ENCODE assay signal across 10 cellular contexts in the genomic region with DNA sequence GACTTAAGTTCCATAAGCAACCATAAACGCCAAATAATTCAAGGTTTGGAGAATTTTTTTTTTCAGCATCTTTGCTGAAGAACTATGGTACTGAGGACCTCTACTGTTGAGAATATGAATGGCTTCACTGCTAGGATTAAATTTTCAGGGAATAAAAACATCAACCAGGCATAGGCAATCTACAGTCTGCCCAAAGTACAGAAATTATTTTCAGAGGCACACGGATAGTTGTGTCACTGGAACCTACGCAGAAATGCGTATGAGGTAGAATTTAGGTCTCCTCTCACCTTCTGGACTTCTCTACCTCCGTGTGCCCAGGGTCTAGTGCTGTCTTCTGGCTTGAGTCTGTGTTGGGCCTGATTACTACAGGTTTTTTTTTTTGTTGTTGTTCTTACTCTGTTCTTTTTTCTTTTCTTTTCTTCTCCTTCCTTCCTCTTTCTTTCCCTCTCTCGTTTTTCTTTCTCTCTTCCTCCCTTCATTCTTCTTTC. TPM values are rescaled to one million over a fixed set of nuclear protein-coding genes. Genes with fewer than 3 reads are reported as not detected.
DNase-seq lines count a peak whose midpoint lies in the region; ATAC-seq and TF ChIP-seq lines count a peak whose summit lies in the region.
"Had no signal": no experiment of that assay in that cellular context is flagged by ENCODE, and none has a peak within 500 bp of the region (broad histone marks: within the 10 kb centered on the region; RNA-seq: fewer than 3 reads in every experiment).

No MANE protein-coding gene starts in this region.

- H3K9me3 Mint-ChIP-seq in WTC11, result no peaks in the 10 kb centered on the region; the same call in 1 of the 2 replicates
- no peaks in the 10 kb centered on the region for H3K9me3 Mint-ChIP-seq in effector memory CD8-positive, alpha-beta T cell

- no peak overlapping the region for H3K27ac ChIP-seq in MM.1S (ENCODE audit: low read length)
- H3K27ac ChIP-seq: BLaER1, skin epidermis had no signal

- no peaks in the 10 kb centered on the region for H3K36me3 Mint-ChIP-seq in WTC11
- H3K36me3 Mint-ChIP-seq in effector memory CD8-positive, alpha-beta T cell (ENCODE audit: insufficient read depth), result no peaks in the 10 kb centered on the region

- peak; percentile 67 for TF ChIP-seq CTCF in MM.1S (IDR thresholded peaks at IDR 0.05; ENCODE audit: low read length)
- TF ChIP-seq CTCF in WTC11 (IDR thresholded peaks at IDR 0.05), result no peak

- H3K4me2 ChIP-seq in MM.1S (ENCODE audit: low read depth, low read length), result no peak overlapping the region
- H3K4me2 ChIP-seq: BLaER1 had no signal

- H3K79me2 ChIP-seq in MM.1S (ENCODE audit: low read length), result no peaks in the 10 kb centered on the region

- H2AFZ ChIP-seq in MM.1S (ENCODE audit: low read length), result 0 out of 2 replicates have a peak overlapping the region, but pooled peaks have one; percentile 14

- H3K9me2 ChIP-seq in MM.1S (replicated peaks; ENCODE audit: insufficient read depth, low read length), result no peaks in the 10 kb centered on the region

- no peaks in the 10 kb centered on the region for H3K27me3 Mint-ChIP-seq in WTC11 (ENCODE audit: low read depth)
- H3K27me3 Mint-ChIP-seq in effector memory CD8-positive, alpha-beta T cell, result peaks cover 49 to 63% of the 10 kb centered on the region in 2 donors

- no peaks in the 10 kb centered on the region for H3K4me1 ChIP-seq in MM.1S (ENCODE audit: low read length)

- H3K9ac ChIP-seq in MM.1S (ENCODE audit: low read length), result no peak overlapping the region
- H3K9ac ChIP-seq: BLaER1 had no signal

- H3K4me3 Mint-ChIP-seq in WTC11, result no peak overlapping the region
- H3K4me3 Mint-ChIP-seq in effector memory CD8-positive, alpha-beta T cell, result no peak overlapping the region

- CTCF ChIA-PET in WTC11 (lab: Charles Lee), result interaction anchor here (0.7 to 1.3 kb wide), 5 partner anchors 37 to 88 kb away, joined by 3 to 6 read pairs (median 3); no protein-coding TSS in a partner anchor

- no peak overlapping the region for H3K27ac Mint-ChIP-seq in WTC11
- H3K27ac Mint-ChIP-seq in effector memory CD8-positive, alpha-beta T cell, result no peak overlapping the region

- H3K9me3 ChIP-seq in MM.1S (replicated peaks; ENCODE audit: insufficient read depth, low read length), result no peaks in the 10 kb centered on the region
- H3K9me3 ChIP-seq: BLaER1 had no signal

- DNase-seq in DMS 273 (lab: John Stamatoyannopoulos, UW; ENCODE audit: unreplicated experiment) (peak; percentile 63), DMS 273 treated with DMSO at 0.1 percent for 48 hours (lab: John Stamatoyannopoulos, UW) (no peak), MM.1S (peak; percentile 30), WTC11 (ENCODE audit: low spot score) (no peak), inferior parietal cortex (ENCODE audit: extremely low spot score) (peak; percentile 42)
- DNase-seq in effector memory CD8-positive, alpha-beta T cell, result no peak

- ATAC-seq in WTC11, result peak; percentile 47; the same call in 1 of the 2 replicates
- ATAC-seq in GM19328 (IDR thresholded peaks at IDR 0.05; ENCODE audit: unreplicated experiment), result no peak
- no peak for ATAC-seq in effector memory CD8-positive, alpha-beta T cell (replicated peaks)
- ATAC-seq in GM18511 (IDR thresholded peaks at IDR 0.05; ENCODE audit: unreplicated experiment), result no peak

- H3F3A ChIP-seq in MM.1S (ENCODE audit: insufficient read depth, low read length), result no peaks in the 10 kb centered on the region

- no peaks in the 10 kb centered on the region for H4K20me1 ChIP-seq in MM.1S (ENCODE audit: insufficient read depth, low read length)
- H4K20me1 ChIP-seq: BLaER1 had no signal

- H3K4me1 Mint-ChIP-seq in WTC11, result no peaks in the 10 kb centered on the region
- peaks cover 0 to 3% of the 10 kb centered on the region in 2 donors for H3K4me1 Mint-ChIP-seq in effector memory CD8-positive, alpha-beta T cell (ENCODE audit: low read depth in 2 of 2)

- H3K27me3 ChIP-seq in MM.1S (replicated peaks; ENCODE audit: insufficient read depth, low read length), result no peaks in the 10 kb centered on the region
- H3K27me3 ChIP-seq: BLaER1 had no signal

- H3K4me3 ChIP-seq in MM.1S (ENCODE audit: low read length), result no peak overlapping the region
- H3K4me3 ChIP-seq: BLaER1, skin epidermis had no signal

- no peaks in the 10 kb centered on the region for H3K36me3 ChIP-seq in MM.1S (replicated peaks; ENCODE audit: insufficient read depth, low read length)
- H3K36me3 ChIP-seq: BLaER1 had no signal

- POLR2A ChIA-PET in WTC11 (lab: Charles Lee), result interaction anchor here (0.7 kb wide), 1 partner anchor 149 kb away, joined by 3 read pairs; no protein-coding TSS in a partner anchor

TF ChIP-seq in WTC11, 78 proteins besides CTCF, POLR2A, EP300 and RAD21:
- no peak for TF ChIP-seq CREB1 (CRISPR knock-in tag; IDR thresholded peaks at IDR 0.05)
- no peak for TF ChIP-seq ZNF232 (CRISPR knock-in tag; IDR thresholded peaks at IDR 0.05)
- no peak for TF ChIP-seq NR1H2 (CRISPR knock-in tag; IDR thresholded peaks at IDR 0.05)

RNA-seq across cellular contexts. Expression of a gene that starts 39.7 kb away (rescaled TPM):
- total RNA-seq in WTC11 (2021), result not detected in 3 replicates

Comparison
In these comparisons a context has a peak if more than half of its experiments do, and no peak if none do; other contexts are left out.
1. DNase-seq: peak in DMS 273 (single experiment), MM.1S (single experiment) and inferior parietal cortex (single experiment); none in DMS 273 treated with DMSO at 0.1 percent for 48 hours (single experiment), WTC11 (single experiment) and effector memory CD8-positive, alpha-beta T cell (0 of 3).